14 cellular contexts compared by ENCODE assay signal in genomic region chr1:80375662-80376061, GRCh38.
DNase-seq lines count a peak whose midpoint lies in the region; ATAC-seq and TF ChIP-seq lines count a peak whose summit lies in the region.
"Had no signal": no experiment of that assay in that cellular context is flagged by ENCODE, and none has a peak within 500 bp of the region (broad histone marks: within the 10 kb centered on the region; RNA-seq: fewer than 3 reads in every experiment).

No MANE protein-coding gene starts in this region.

- peaks cover 9% of the 10 kb centered on the region for H3K4me1 ChIP-seq in SJSA1 (replicated peaks)
- no peaks in the 10 kb centered on the region for H3K4me1 ChIP-seq in CD8-positive, alpha-beta memory T cell (ENCODE audit: insufficient read depth, low read length)
- H3K4me1 ChIP-seq: ascending aorta, right atrium auricular region had no signal

- CTCF ChIA-PET in CD8-positive, alpha-beta memory T cell (lab: Charles Lee) = no interaction called here
- CTCF ChIA-PET in activated naive CD4-positive, alpha-beta T cell treated with anti-CD3 and anti-CD28 coated beads, Interleukin-2, amount 10 ng/mL, durations not matched to agents 7 days and 5 days (lab: Charles Lee) = no interaction called here

- H3K9me3 ChIP-seq in SJSA1 (replicated peaks) = peaks cover 5% of the 10 kb centered on the region
- H3K9me3 ChIP-seq in CD8-positive, alpha-beta memory T cell (ENCODE audit: low read length) = no peaks in the 10 kb centered on the region
- H3K9me3 ChIP-seq: ascending aorta, right atrium auricular region, SJCRH30 had no signal

- no peaks in the 10 kb centered on the region for H3K27me3 Mint-ChIP-seq in CD8-positive, alpha-beta memory T cell
- no peaks in the 10 kb centered on the region for H3K27me3 Mint-ChIP-seq in activated naive CD4-positive, alpha-beta T cell treated with anti-CD3 and anti-CD28 coated beads, Interleukin-2, amount 10 ng/mL, durations not matched to agents 7 days and 5 days

- no peaks in the 10 kb centered on the region for H3K27me3 ChIP-seq in SJSA1 (replicated peaks)
- no peaks in the 10 kb centered on the region for H3K27me3 ChIP-seq in CD8-positive, alpha-beta memory T cell (ENCODE audit: insufficient read depth, low read length, poor library complexity, severe bottlenecking)
- H3K27me3 ChIP-seq: ascending aorta, right atrium auricular region, SJCRH30 had no signal

- DNase-seq in GM04504 (ENCODE audit: low read depth) (peak; percentile 43), SJSA1 (ENCODE audit: low read depth in 1 of 2, low spot score in 2 of 2) (peak in 1 of 2 experiments; percentile 71), fibroblast of mammary gland (ENCODE audit: low read depth) (peak; percentile 85), skeletal muscle cell (ENCODE audit: low read depth) (peak; percentile 77)
- DNase-seq in CD8-positive, alpha-beta memory T cell = no peak
- no peak for DNase-seq in activated naive CD4-positive, alpha-beta T cell treated with anti-CD3 and anti-CD28 coated beads, Interleukin-2, amount 10 ng/mL, durations not matched to agents 7 days and 5 days
- DNase-seq: activated T-cell treated with anti-CD3 and anti-CD28 coated beads, Interleukin-2, amount 50 U/mL, for 1 hour; Calu3; NCI-H82; SJCRH30 had no signal

- peak overlapping the region; percentile 61 for H3K27ac ChIP-seq in SJSA1
- no peak overlapping the region for H3K27ac ChIP-seq in CD8-positive, alpha-beta memory T cell (ENCODE audit: low read depth, low read length)
- H3K27ac ChIP-seq: ascending aorta, right atrium auricular region, SJCRH30 had no signal

- ATAC-seq in GM21717 (IDR thresholded peaks at IDR 0.05; ENCODE audit: unreplicated experiment) = no peak
- ATAC-seq: GM23338 had no signal

- TF ChIP-seq CTCF in fibroblast of mammary gland (conservative IDR thresholded peaks at IDR 0.05; ENCODE audit: control insufficient read depth, insufficient read depth, low read depth, low read length) = no peak

- peaks cover 3 to 34% (median 9%) of the 10 kb centered on the region in 5 donors for H3K9me3 Mint-ChIP-seq in CD8-positive, alpha-beta memory T cell
- peaks cover 7% of the 10 kb centered on the region for H3K9me3 Mint-ChIP-seq in activated naive CD4-positive, alpha-beta T cell treated with anti-CD3 and anti-CD28 coated beads, Interleukin-2, amount 10 ng/mL, durations not matched to agents 7 days and 5 days
- H3K9me3 Mint-ChIP-seq: GM23338 had no signal

- H3K4me1 Mint-ChIP-seq in CD8-positive, alpha-beta memory T cell = no peaks in the 10 kb centered on the region
- no peaks in the 10 kb centered on the region for H3K4me1 Mint-ChIP-seq in activated naive CD4-positive, alpha-beta T cell treated with anti-CD3 and anti-CD28 coated beads, Interleukin-2, amount 10 ng/mL, durations not matched to agents 7 days and 5 days
- H3K4me1 Mint-ChIP-seq: GM23338 had no signal

- no peak overlapping the region for H3K4me3 ChIP-seq in SJSA1
- no peak overlapping the region for H3K4me3 ChIP-seq in fibroblast of mammary gland (ENCODE audit: control insufficient read depth, low read depth, low read length)
- no peak overlapping the region for H3K4me3 ChIP-seq in skeletal muscle cell (ENCODE audit: low read depth, low read length)
- no peak overlapping the region for H3K4me3 ChIP-seq in CD8-positive, alpha-beta memory T cell (ENCODE audit: low read length)
- H3K4me3 ChIP-seq: ascending aorta, GM23338, right atrium auricular region, SJCRH30 had no signal

- H3K36me3 ChIP-seq in SJSA1 = no peaks in the 10 kb centered on the region
- no peaks in the 10 kb centered on the region for H3K36me3 ChIP-seq in CD8-positive, alpha-beta memory T cell (ENCODE audit: insufficient read depth, low read length)
- H3K36me3 ChIP-seq: ascending aorta, right atrium auricular region, SJCRH30 had no signal

- H3K4me3 Mint-ChIP-seq in CD8-positive, alpha-beta memory T cell = no peak overlapping the region
- H3K4me3 Mint-ChIP-seq in activated naive CD4-positive, alpha-beta T cell treated with anti-CD3 and anti-CD28 coated beads, Interleukin-2, amount 10 ng/mL, durations not matched to agents 7 days and 5 days = no peak overlapping the region
- H3K4me3 Mint-ChIP-seq: GM23338 had no signal

- POLR2A ChIA-PET in CD8-positive, alpha-beta memory T cell (lab: Charles Lee) = no interaction called here

- no peaks in the 10 kb centered on the region for H3K36me3 Mint-ChIP-seq in CD8-positive, alpha-beta memory T cell
- H3K36me3 Mint-ChIP-seq in activated naive CD4-positive, alpha-beta T cell treated with anti-CD3 and anti-CD28 coated beads, Interleukin-2, amount 10 ng/mL, durations not matched to agents 7 days and 5 days = no peaks in the 10 kb centered on the region

- no peak overlapping the region for H3K27ac Mint-ChIP-seq in CD8-positive, alpha-beta memory T cell
- H3K27ac Mint-ChIP-seq in activated naive CD4-positive, alpha-beta T cell treated with anti-CD3 and anti-CD28 coated beads, Interleukin-2, amount 10 ng/mL, durations not matched to agents 7 days and 5 days = no peak overlapping the region
- H3K27ac Mint-ChIP-seq: GM23338 had no signal

Comparison
In these comparisons a context has a peak if more than half of its experiments do, and no peak if none do; other contexts are left out.
1. DNase-seq: peak in GM04504 (single experiment), fibroblast of mammary gland (single experiment) and skeletal muscle cell (single experiment); none in CD8-positive, alpha-beta memory T cell (0 of 5) and activated naive CD4-positive, alpha-beta T cell treated with anti-CD3 and anti-CD28 coated beads, Interleukin-2, amount 10 ng/mL, durations not matched to agents 7 days and 5 days (single experiment).